ENCODE assay signal across 14 cellular contexts in genomic region chr2:31247671-31248070, GRCh38. TPM values are rescaled to one million over a fixed set of nuclear protein-coding genes. Genes with fewer than 3 reads are reported as not detected.
"Had no signal": no experiment of that assay in that cellular context is flagged by ENCODE, and none has a peak within 500 bp of the region (broad histone marks: within the 10 kb centered on the region; RNA-seq: fewer than 3 reads in every experiment).

No MANE protein-coding gene starts in this region.

- FAIRE-seq: islet of Langerhans had no signal

- H3K27me3 Mint-ChIP-seq: activated CD4-positive, alpha-beta T cell treated with anti-CD3 and anti-CD28 coated beads, Interleukin-2, amount 10 ng/mL, durations not matched to agents 7 days and 5 days; memory B cell; natural killer cell treated with Interleukin-12 subunit alpha and Interleukin-12 subunit beta and Interleukin-15 and Interleukin-18, amount 100 ng/mL, for 72 hours had no signal

- H3K9me3 Mint-ChIP-seq: activated CD4-positive, alpha-beta T cell treated with anti-CD3 and anti-CD28 coated beads, Interleukin-2, amount 10 ng/mL, durations not matched to agents 7 days and 5 days; memory B cell; natural killer cell treated with Interleukin-12 subunit alpha and Interleukin-12 subunit beta and Interleukin-15 and Interleukin-18, amount 100 ng/mL, for 72 hours; T-helper 2 cell treated with Interferon-gamma antibody and Interleukin-4, amounts not matched to agents 5 μg/mL and 100 μg/mL, for 36 hours had no signal

- H3K36me3 Mint-ChIP-seq: natural killer cell treated with Interleukin-12 subunit alpha and Interleukin-12 subunit beta and Interleukin-15 and Interleukin-18, amount 100 ng/mL, for 72 hours had no signal

- H3K27ac Mint-ChIP-seq: activated CD4-positive, alpha-beta T cell treated with anti-CD3 and anti-CD28 coated beads, Interleukin-2, amount 10 ng/mL, durations not matched to agents 7 days and 5 days; natural killer cell treated with Interleukin-12 subunit alpha and Interleukin-12 subunit beta and Interleukin-15 and Interleukin-18, amount 100 ng/mL, for 72 hours; T-helper 2 cell treated with Interferon-gamma antibody and Interleukin-4, amounts not matched to agents 5 μg/mL and 100 μg/mL, for 36 hours had no signal

- ATAC-seq: gastrocnemius medialis; left ventricle myocardium superior; natural killer cell treated with Interleukin-12 subunit alpha and Interleukin-12 subunit beta and Interleukin-15 and Interleukin-18, amount 100 ng/mL, for 72 hours; psoas muscle; right lobe of liver had no signal

- H3K4me3 Mint-ChIP-seq: activated CD4-positive, alpha-beta T cell treated with anti-CD3 and anti-CD28 coated beads, Interleukin-2, amount 10 ng/mL, durations not matched to agents 7 days and 5 days; memory B cell; natural killer cell treated with Interleukin-12 subunit alpha and Interleukin-12 subunit beta and Interleukin-15 and Interleukin-18, amount 100 ng/mL, for 72 hours; T-helper 2 cell treated with Interferon-gamma antibody and Interleukin-4, amounts not matched to agents 5 μg/mL and 100 μg/mL, for 36 hours had no signal

- H3K4me1 Mint-ChIP-seq: activated CD4-positive, alpha-beta T cell treated with anti-CD3 and anti-CD28 coated beads, Interleukin-2, amount 10 ng/mL, durations not matched to agents 7 days and 5 days had no signal

- DNase-seq: activated CD4-positive, alpha-beta T cell treated with anti-CD3 and anti-CD28 coated beads, Interleukin-2, amount 10 ng/mL, durations not matched to agents 7 days and 5 days; activated CD4-positive, CD25-positive, alpha-beta regulatory T cell; activated CD8-positive, alpha-beta memory T cell treated with anti-CD3 and anti-CD28 coated beads for 24 hours; activated naive CD4-positive, alpha-beta T cell; aorta; erythroblast; gastrocnemius medialis; left ventricle myocardium superior; psoas muscle had no signal

RNA-seq across cellular contexts. Expression of gene CAPN14, which starts 30.4 kb away (rescaled TPM):
- total RNA-seq: gastrocnemius medialis had no signal
